In genomic region chr5:518721-519120, GRCh38 we compare ENCODE assay signal across 16 cellular contexts.
"Had no signal": no experiment of that assay in that cellular context is flagged by ENCODE, and none has a peak within 500 bp of the region (broad histone marks: within the 10 kb centered on the region; RNA-seq: fewer than 3 reads in every experiment).

No MANE protein-coding gene starts in this region.

- ATAC-seq: activated naive CD8-positive, alpha-beta T cell treated with anti-CD3 and anti-CD28 coated beads, Interleukin-2, amount 50 U/mL, for 24 hours; activated T-helper 17 cell treated with anti-CD3 and anti-CD28 coated beads, Interleukin-2, amount 50 U/mL, for 72 hours; natural killer cell treated with Interleukin-12 subunit alpha and Interleukin-12 subunit beta and Interleukin-15 and Interleukin-18, amount 100 ng/mL, for 72 hours had no signal

- H3K36me3 ChIP-seq: left ventricle myocardium inferior had no signal

- H3K27ac Mint-ChIP-seq: activated naive CD4-positive, alpha-beta T cell treated with anti-CD3 and anti-CD28 coated beads for 36 hours; activated naive CD8-positive, alpha-beta T cell treated with anti-CD3 and anti-CD28 coated beads, Interleukin-2, amount 50 U/mL, for 24 hours; activated T-helper 17 cell treated with anti-CD3 and anti-CD28 coated beads, Interleukin-2, amount 50 U/mL, for 72 hours; natural killer cell treated with Interleukin-12 subunit alpha and Interleukin-12 subunit beta and Interleukin-15 and Interleukin-18, amount 100 ng/mL, for 72 hours had no signal

- H3K9me3 Mint-ChIP-seq: activated naive CD4-positive, alpha-beta T cell treated with anti-CD3 and anti-CD28 coated beads for 36 hours; activated T-helper 17 cell treated with anti-CD3 and anti-CD28 coated beads, Interleukin-2, amount 50 U/mL, for 72 hours had no signal

- H3K4me3 Mint-ChIP-seq: activated naive CD4-positive, alpha-beta T cell treated with anti-CD3 and anti-CD28 coated beads for 36 hours; activated naive CD8-positive, alpha-beta T cell treated with anti-CD3 and anti-CD28 coated beads, Interleukin-2, amount 50 U/mL, for 24 hours; activated T-helper 17 cell treated with anti-CD3 and anti-CD28 coated beads, Interleukin-2, amount 50 U/mL, for 72 hours; natural killer cell treated with Interleukin-12 subunit alpha and Interleukin-12 subunit beta and Interleukin-15 and Interleukin-18, amount 100 ng/mL, for 72 hours had no signal

- H3K36me3 Mint-ChIP-seq: natural killer cell treated with Interleukin-12 subunit alpha and Interleukin-12 subunit beta and Interleukin-15 and Interleukin-18, amount 100 ng/mL, for 72 hours had no signal

- H3K27ac ChIP-seq: left ventricle myocardium inferior had no signal

- H3K9me3 ChIP-seq: left ventricle myocardium inferior had no signal

- DNase-seq: activated CD4-positive, alpha-beta T cell treated with anti-CD3 and anti-CD28 coated beads, Interleukin-2, amount 50 U/mL, for 4 hours; activated CD4-positive, CD25-positive, alpha-beta regulatory T cell treated with anti-CD3 and anti-CD28 coated beads, Interleukin-2, amount 50 U/mL, for 72 hours; activated naive CD4-positive, alpha-beta T cell treated with anti-CD3 and anti-CD28 coated beads for 36 hours; activated naive CD8-positive, alpha-beta T cell treated with anti-CD3 and anti-CD28 coated beads, Interleukin-2, amount 50 U/mL, for 24 hours; activated T-cell treated with anti-CD3 and anti-CD28 coated beads for 4 hours; left ventricle myocardium inferior; nucleus accumbens; posterior cingulate gyrus; stimulated activated CD4-positive, alpha-beta T cell treated with anti-CD3 and anti-CD28 coated beads, Interleukin-4, amount 100 ng/mL, for 4 hours; stimulated activated CD8-positive, alpha-beta memory T cell treated with anti-CD3 and anti-CD28 coated beads, Interleukin-4, amount 100 ng/mL, for 48 hours; stimulated activated naive CD4-positive, alpha-beta T cell treated with Interleukin-2 at 50 U/mL for 16 hours; T-helper 1 cell; T1000; trophoblast cell had no signal

- H3K4me3 ChIP-seq: left ventricle myocardium inferior had no signal
